ENCODE assay signal across 1 cellular context in genomic region chr5:133404724-133405123, GRCh38.
TF ChIP-seq lines count a peak whose summit lies in the region.

No MANE protein-coding gene starts in this region.

TF ChIP-seq in IMR-90, 13 proteins besides CTCF, POLR2A, EP300 and RAD21 (continued from another document):
- TF ChIP-seq MXI1 (IDR thresholded peaks at IDR 0.05; ENCODE audit: borderline replicate concordance, low read depth, low read length) = no peak
- TF ChIP-seq CEBPB (IDR thresholded peaks at IDR 0.05; ENCODE audit: low read depth, low read length) = no peak
- TF ChIP-seq NFE2L2 (IDR thresholded peaks at IDR 0.05; ENCODE audit: low read depth, low read length) = no peak
